ENCODE assay signal across 7 cellular contexts in genomic region chr2:218806346-218806978, GRCh38. TPM values are rescaled to one million over a fixed set of nuclear protein-coding genes. Genes with fewer than 3 reads are reported as not detected.
DNase-seq lines count a peak whose midpoint lies in the region; ATAC-seq and TF ChIP-seq lines count a peak whose summit lies in the region.

No MANE protein-coding gene starts in this region.

- DNase-seq in GM23248: peak; percentile 99
- peak; percentile 62 for DNase-seq in NCI-H510A (lab: John Stamatoyannopoulos, UW)
- DNase-seq in endothelial cell (ENCODE audit: low spot score): no peak
- DNase-seq in neuronal stem cell (ENCODE audit: low spot score): no peak
- DNase-seq in CD4-positive, alpha-beta memory T cell: no peak
- no peak for DNase-seq in activated CD8-positive, alpha-beta memory T cell treated with anti-CD3 and anti-CD28 coated beads, Interleukin-2, amount 50 U/mL, for 4 hours

- H3K27ac Mint-ChIP-seq in endothelial cell (ENCODE audit: unreplicated experiment): peak overlapping the region; percentile 76
- H3K27ac Mint-ChIP-seq in CD4-positive, alpha-beta memory T cell: no peak overlapping the region

- H2BK12ac ChIP-seq in neuronal stem cell (ENCODE audit: low read length): no peak overlapping the region

- no peaks in the 10 kb centered on the region for H3K9me2 ChIP-seq in GM23248 (ENCODE audit: insufficient read depth)

- H3K4me2 ChIP-seq in GM23248 (ENCODE audit: unreplicated experiment): peak overlapping the region; percentile 63
- no peak overlapping the region for H3K4me2 ChIP-seq in neuronal stem cell (ENCODE audit: insufficient read depth, low read length, poor library complexity, severe bottlenecking)

- H2AFZ ChIP-seq in GM23248 (no peak overlapping the region), neuronal stem cell (ENCODE audit: low read length) (peak overlapping the region; percentile 54)

- no peak for TF ChIP-seq CTCF in endothelial cell (IDR thresholded peaks at IDR 0.05; ENCODE audit: unreplicated experiment)

- H3F3A ChIP-seq in GM23248 (ENCODE audit: insufficient read depth): peaks cover 13% of the 10 kb centered on the region

- no peaks in the 10 kb centered on the region for H3K79me2 ChIP-seq in GM23248 (ENCODE audit: insufficient read depth)

- H3K27me3 Mint-ChIP-seq in endothelial cell (ENCODE audit: unreplicated experiment): no peaks in the 10 kb centered on the region
- peaks cover 19 to 29% of the 10 kb centered on the region in 2 donors for H3K27me3 Mint-ChIP-seq in CD4-positive, alpha-beta memory T cell

- intact Hi-C loops in CD4-positive, alpha-beta memory T cell (cut with micrococcal nuclease): no loop called here

- no peak overlapping the region for H3K4me3 Mint-ChIP-seq in endothelial cell (ENCODE audit: unreplicated experiment)
- H3K4me3 Mint-ChIP-seq in CD4-positive, alpha-beta memory T cell: no peak overlapping the region

- H2AK5ac ChIP-seq in neuronal stem cell (ENCODE audit: low read depth, low read length): no peak overlapping the region

- H3K4me3 ChIP-seq in GM23248 (0 out of 2 replicates have a peak overlapping the region, but pooled peaks have one; percentile 39), neuronal stem cell (ENCODE audit: low read length in 2 of 2) (no peak overlapping the region)
- H3K4me3 ChIP-seq in CD4-positive, alpha-beta memory T cell (ENCODE audit: low read length in 2 of 2): no peak overlapping the region

- H3K14ac ChIP-seq in neuronal stem cell (ENCODE audit: low read length): no peak overlapping the region

- no peak overlapping the region for H3K4ac ChIP-seq in neuronal stem cell (ENCODE audit: low read length)

- POLR2A ChIA-PET in CD4-positive, alpha-beta memory T cell (lab: Charles Lee; ENCODE audit: partially characterized antibody): interaction anchor here (0.6 kb wide), 1 partner anchor 96 kb away, joined by 4 read pairs; no protein-coding TSS in a partner anchor

- H3K9me3 Mint-ChIP-seq in endothelial cell (ENCODE audit: unreplicated experiment): no peaks in the 10 kb centered on the region
- peaks cover 0 to 18% (median 14%) of the 10 kb centered on the region in 8 donors for H3K9me3 Mint-ChIP-seq in CD4-positive, alpha-beta memory T cell

- no peak overlapping the region for H2BK120ac ChIP-seq in neuronal stem cell (ENCODE audit: low read depth, low read length)

- no peaks in the 10 kb centered on the region for H3K79me1 ChIP-seq in neuronal stem cell (ENCODE audit: low read depth, low read length)

- no peaks in the 10 kb centered on the region for H4K20me1 ChIP-seq in GM23248 (ENCODE audit: insufficient read depth)

- H3K36me3 ChIP-seq in GM23248 (ENCODE audit: low read depth) (no peaks in the 10 kb centered on the region), neuronal stem cell (replicated peaks in 1 of 2; ENCODE audit: control insufficient read depth in 2 of 2, insufficient read depth in 2 of 2, low read length in 2 of 2) (no peaks in the 10 kb centered on the region)
- H3K36me3 ChIP-seq in CD4-positive, alpha-beta memory T cell (ENCODE audit: insufficient read depth, low read length): no peaks in the 10 kb centered on the region

- in situ Hi-C loops in GM23248 (cut with MboI): no loop called here

- peaks cover 10% of the 10 kb centered on the region for H3K4me1 Mint-ChIP-seq in endothelial cell (ENCODE audit: unreplicated experiment)
- peaks cover 5 to 9% (median 6%) of the 10 kb centered on the region in 4 donors for H3K4me1 Mint-ChIP-seq in CD4-positive, alpha-beta memory T cell

- H3K18ac ChIP-seq in neuronal stem cell (ENCODE audit: low read length): no peak overlapping the region

- H2BK15ac ChIP-seq in neuronal stem cell (ENCODE audit: low read length): no peak overlapping the region

- H3K27ac ChIP-seq in GM23248 (peak overlapping the region; percentile 73), neuronal stem cell (replicated peaks; ENCODE audit: low read length) (no peak overlapping the region)
- H3K27ac ChIP-seq in CD4-positive, alpha-beta memory T cell (ENCODE audit: low read depth, low read length): no peak overlapping the region

- no peak overlapping the region for H2BK5ac ChIP-seq in neuronal stem cell (ENCODE audit: low read length)

- ATAC-seq in HG03457 (IDR thresholded peaks at IDR 0.05; ENCODE audit: unreplicated experiment): no peak

- no peaks in the 10 kb centered on the region for H3K27me3 ChIP-seq in GM23248 (replicated peaks; ENCODE audit: insufficient read depth)
- H3K27me3 ChIP-seq in neuronal stem cell (ENCODE audit: control insufficient read depth in 3 of 3, insufficient read depth in 3 of 3, low read depth in 1 of 3, low read length in 3 of 3): no peaks in the 10 kb centered on the region
- peaks cover 12% of the 10 kb centered on the region for H3K27me3 ChIP-seq in CD4-positive, alpha-beta memory T cell (ENCODE audit: insufficient read depth, low read length)

- H3K9me3 ChIP-seq in GM23248 (ENCODE audit: low read depth) (no peaks in the 10 kb centered on the region), neuronal stem cell (replicated peaks in 1 of 2; ENCODE audit: control insufficient read depth in 2 of 2, insufficient read depth in 1 of 2, low read depth in 1 of 2, low read length in 2 of 2) (peaks cover 2 to 9% of the 10 kb centered on the region in 2 donors)
- no peaks in the 10 kb centered on the region for H3K9me3 ChIP-seq in CD4-positive, alpha-beta memory T cell (ENCODE audit: control insufficient read depth in 1 of 2, low read length in 2 of 2)

- CTCF ChIA-PET in CD4-positive, alpha-beta memory T cell (lab: Charles Lee; ENCODE audit: partially characterized antibody): no interaction called here

- no peak overlapping the region for H4K8ac ChIP-seq in neuronal stem cell (ENCODE audit: low read depth, low read length)

- H3K4me1 ChIP-seq in GM23248 (ENCODE audit: insufficient read depth) (peaks cover 18% of the 10 kb centered on the region), neuronal stem cell (ENCODE audit: control insufficient read depth in 2 of 2, insufficient read depth in 1 of 2, low read depth in 1 of 2, low read length in 2 of 2) (peaks cover 3 to 4% of the 10 kb centered on the region in 2 donors)
- H3K4me1 ChIP-seq in CD4-positive, alpha-beta memory T cell (ENCODE audit: insufficient read depth, low read length): peaks cover 13% of the 10 kb centered on the region

- H3K9ac ChIP-seq in GM23248 (peak overlapping the region; percentile 49), neuronal stem cell (ENCODE audit: low read depth, low read length, poor library complexity) (no peak overlapping the region)

- H3K36me3 Mint-ChIP-seq in endothelial cell (ENCODE audit: low read depth, unreplicated experiment): no peaks in the 10 kb centered on the region
- H3K36me3 Mint-ChIP-seq in CD4-positive, alpha-beta memory T cell: no peaks in the 10 kb centered on the region

- 4 to 5% methylated on average over 10 of the region's 10 CpGs for WGBS in GM23248 (ENCODE audit: low coverage in 1 of 2, low lambda C conversion rate in 2 of 2, missing lambda C conversion rate in 2 of 2), 2 experiments
- no CpG with 5 or more reads among the region's 10 CpGs for WGBS in neuronal stem cell (ENCODE audit: extremely low coverage in 2 of 2, insufficient read length in 2 of 2, insufficient replicate concordance in 1 of 2), 2 donors

- no peak overlapping the region for H4K91ac ChIP-seq in neuronal stem cell (ENCODE audit: low read depth, low read length, poor library complexity)

- H3K23ac ChIP-seq in neuronal stem cell (ENCODE audit: low read depth, low read length, poor library complexity): no peak overlapping the region

RNA-seq across cellular contexts. Expression of gene CYP27A1, which starts 24.5 kb away (rescaled TPM):
- total RNA-seq in GM23248 (2014; rRNA removed; shearing (Covaris generic)): 3.9 and 4.1 TPM in 2 replicates
- 2.9 and 3.7 TPM in 2 replicates for polyA plus RNA-seq in GM23248 (2016; fragmentation: Nextera tagmentation; extraction: Ambion mirVana)
- total RNA-seq in endothelial cell (ENCODE audit: unreplicated experiment): 9.0 TPM
- polyA plus RNA-seq in neuronal stem cell (2013, experiment 1 of 2): 0.99 TPM
- 0.84 TPM for polyA plus RNA-seq in neuronal stem cell (2013, experiment 2 of 2)
- 1 to 10 TPM; 7.2 to 8.1 TPM for total RNA-seq in CD4-positive, alpha-beta memory T cell
- under 1 TPM in 1 of 2 donors, not detected in 1; 0.15 TPM for polyA plus RNA-seq in CD4-positive, alpha-beta memory T cell

RNA-seq across cellular contexts. Expression of gene PRKAG3, which starts 25.1 kb away (rescaled TPM):
- not detected in 2 replicates for total RNA-seq in GM23248 (2014; rRNA removed; shearing (Covaris generic))
- not detected in 2 replicates for polyA plus RNA-seq in GM23248 (2016; fragmentation: Nextera tagmentation; extraction: Ambion mirVana)
- total RNA-seq in endothelial cell (ENCODE audit: unreplicated experiment): not detected
- not detected for polyA plus RNA-seq in neuronal stem cell (2013, experiment 1 of 2)
- polyA plus RNA-seq in neuronal stem cell (2013, experiment 2 of 2): not detected
- not detected for total RNA-seq in CD4-positive, alpha-beta memory T cell
- polyA plus RNA-seq in CD4-positive, alpha-beta memory T cell: not detected

RNA-seq across cellular contexts. Expression of gene WNT6, which starts 53.1 kb away (rescaled TPM):
- not detected in 2 replicates for total RNA-seq in GM23248 (2014; rRNA removed; shearing (Covaris generic))
- polyA plus RNA-seq in GM23248 (2016; fragmentation: Nextera tagmentation; extraction: Ambion mirVana): not detected in 2 replicates
- total RNA-seq in endothelial cell (ENCODE audit: unreplicated experiment): not detected
- not detected for polyA plus RNA-seq in neuronal stem cell (2013, experiment 1 of 2)
- 0.03 TPM for polyA plus RNA-seq in neuronal stem cell (2013, experiment 2 of 2)
- total RNA-seq in CD4-positive, alpha-beta memory T cell: under 1 TPM in 1 of 2 experiments, not detected in 1; 0.26 TPM
- polyA plus RNA-seq in CD4-positive, alpha-beta memory T cell: not detected

Comparison
In these comparisons a context has a peak if more than half of its experiments do, and no peak if none do; other contexts are left out.
1. DNase-seq: peak in GM23248 (single experiment) and NCI-H510A (single experiment); none in endothelial cell (single experiment), neuronal stem cell (single experiment), CD4-positive, alpha-beta memory T cell (0 of 5) and activated CD8-positive, alpha-beta memory T cell treated with anti-CD3 and anti-CD28 coated beads, Interleukin-2, amount 50 U/mL, for 4 hours (single experiment).